In the genomic region with DNA sequence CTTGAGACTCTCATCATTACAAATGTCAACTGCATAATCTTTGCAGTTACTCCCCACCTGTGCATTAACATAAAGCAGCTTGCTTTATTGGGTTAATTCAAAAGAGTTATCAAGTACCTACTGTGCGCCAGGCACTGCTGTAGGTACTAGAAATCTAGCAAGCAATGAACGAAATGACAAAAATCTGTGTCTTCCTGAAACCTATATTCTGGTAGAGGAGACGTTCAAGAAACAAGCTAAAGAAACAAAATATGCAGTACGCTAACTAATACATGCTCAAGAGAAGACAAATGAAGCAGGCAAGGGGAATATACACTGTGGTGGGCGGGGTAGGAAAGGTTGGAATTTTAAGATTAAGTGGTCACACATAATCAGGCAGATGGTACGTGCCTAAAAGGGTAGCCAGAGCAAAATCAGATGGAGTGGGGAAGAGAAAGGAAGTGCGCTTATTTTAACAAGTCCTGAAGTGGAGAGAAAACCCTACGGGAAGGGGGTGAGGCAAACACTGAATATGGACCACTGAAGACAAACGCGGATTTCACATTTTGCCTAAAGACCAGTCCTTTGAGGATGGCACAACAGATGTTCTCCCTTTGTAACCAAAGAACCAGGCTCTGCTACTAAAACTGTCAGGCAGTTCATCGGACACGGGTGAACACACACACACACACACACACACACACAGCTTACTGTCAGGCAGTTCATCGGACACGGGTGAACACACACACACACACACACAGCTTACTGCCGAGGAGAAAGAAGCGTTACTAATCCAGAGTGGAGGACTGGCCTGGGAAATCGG, we compare ENCODE assay signal across 9 cellular contexts. TPM values are rescaled to one million over a fixed set of nuclear protein-coding genes. Genes with fewer than 3 reads are reported as not detected.
DNase-seq lines count a peak whose midpoint lies in the region; ATAC-seq and TF ChIP-seq lines count a peak whose summit lies in the region.
"Had no signal": no experiment of that assay in that cellular context is flagged by ENCODE, and none has a peak within 500 bp of the region (broad histone marks: within the 10 kb centered on the region; RNA-seq: fewer than 3 reads in every experiment).

No MANE protein-coding gene starts in this region.

- DNase-seq in activated CD4-positive, alpha-beta T cell treated with anti-CD3 and anti-CD28 coated beads, Interleukin-2, amount 10 ng/mL, durations not matched to agents 24 days and 14 days, result no peak
- DNase-seq in activated CD4-positive, alpha-beta T cell treated with anti-CD3 and anti-CD28 coated beads for 48 hours, result no peak
- DNase-seq in OCI-LY7 (ENCODE audit: low spot score), result no peak

- TF ChIP-seq CTCF in OCI-LY7 (conservative IDR thresholded peaks at IDR 0.05; ENCODE audit: low read length), result no peak
- TF ChIP-seq CTCF in parathyroid adenoma (IDR thresholded peaks at IDR 0.05), result no peak

- POLR2A ChIA-PET in OCI-LY7 (lab: Charles Lee), result interaction anchor here (1.2 to 1.4 kb wide), 2 partner anchors 13 to 15 kb away, joined by 3 to 4 read pairs; no protein-coding TSS in a partner anchor

- no TSS peak for BruUV-seq in OCI-LY7 (replicated peaks; lab: Mats Ljungman, UMichigan)

- H3K36me3 Mint-ChIP-seq in activated CD4-positive, alpha-beta T cell treated with anti-CD3 and anti-CD28 coated beads, Interleukin-2, amount 10 ng/mL, durations not matched to agents 24 days and 14 days (ENCODE audit: low read depth), result peaks cover 2% of the 10 kb centered on the region

- H3K36me3 ChIP-seq in OCI-LY7 (ENCODE audit: insufficient read depth, low read length) (no peaks in the 10 kb centered on the region), parathyroid adenoma (ENCODE audit: control insufficient read depth, insufficient read depth, low read length) (no peaks in the 10 kb centered on the region)

- no peaks in the 10 kb centered on the region for H3K79me2 ChIP-seq in OCI-LY7 (ENCODE audit: insufficient read depth, low read depth, low read length)
- no peaks in the 10 kb centered on the region for H3K79me2 ChIP-seq in parathyroid adenoma

- no peaks in the 10 kb centered on the region for H4K20me1 ChIP-seq in OCI-LY7 (ENCODE audit: insufficient read depth, low read length)

- peak; percentile 41 for ATAC-seq in esophagus mucosa
- no peak for ATAC-seq in HG03108 (IDR thresholded peaks at IDR 0.05; ENCODE audit: unreplicated experiment)
- ATAC-seq in GM21576 (IDR thresholded peaks at IDR 0.05; ENCODE audit: unreplicated experiment), result no peak
- ATAC-seq in GM21717 (IDR thresholded peaks at IDR 0.05; ENCODE audit: unreplicated experiment), result no peak

- H3K9me2 ChIP-seq in OCI-LY7 (ENCODE audit: insufficient read depth, low read length), result no peaks in the 10 kb centered on the region

- peaks cover 57% of the 10 kb centered on the region for H3K27me3 Mint-ChIP-seq in activated CD4-positive, alpha-beta T cell treated with anti-CD3 and anti-CD28 coated beads, Interleukin-2, amount 10 ng/mL, durations not matched to agents 24 days and 14 days

- peaks cover 6% of the 10 kb centered on the region for H3K4me1 Mint-ChIP-seq in activated CD4-positive, alpha-beta T cell treated with anti-CD3 and anti-CD28 coated beads, Interleukin-2, amount 10 ng/mL, durations not matched to agents 24 days and 14 days

- intact Hi-C loops in activated CD4-positive, alpha-beta T cell treated with anti-CD3 and anti-CD28 coated beads, Interleukin-2, amount 10 ng/mL, durations not matched to agents 24 days and 14 days (cut with micrococcal nuclease), result loop anchor here (10.0 kb wide), 1 partner anchor 158 kb away; a partner anchor contains a TSS
- intact Hi-C loops in OCI-LY7 (cut with micrococcal nuclease; ENCODE audit: unreplicated experiment), result loop anchor here (2.0 kb wide), 1 partner anchor 14 kb away; no protein-coding TSS in a partner anchor

- peak overlapping the region; percentile 64 for H3K27ac Mint-ChIP-seq in activated CD4-positive, alpha-beta T cell treated with anti-CD3 and anti-CD28 coated beads, Interleukin-2, amount 10 ng/mL, durations not matched to agents 24 days and 14 days

- no peaks in the 10 kb centered on the region for H3K9me3 ChIP-seq in OCI-LY7 (ENCODE audit: low read length)
- H3K9me3 ChIP-seq in parathyroid adenoma (ENCODE audit: control insufficient read depth, low read length), result no peaks in the 10 kb centered on the region

- CTCF ChIA-PET in OCI-LY7 (lab: Charles Lee; ENCODE audit: unreplicated experiment), result no interaction called here

- peaks cover 4% of the 10 kb centered on the region for H3K9me3 Mint-ChIP-seq in activated CD4-positive, alpha-beta T cell treated with anti-CD3 and anti-CD28 coated beads, Interleukin-2, amount 10 ng/mL, durations not matched to agents 24 days and 14 days

- H3K27me3 ChIP-seq in parathyroid adenoma (ENCODE audit: control insufficient read depth, insufficient read depth, low read length), result no peaks in the 10 kb centered on the region

- H2AFZ ChIP-seq in OCI-LY7 (ENCODE audit: low read length) (no peak overlapping the region), parathyroid adenoma (peak overlapping the region; percentile 82)

- H3K4me2 ChIP-seq in OCI-LY7 (ENCODE audit: low read length) (peak overlapping the region; percentile 12; the same call in 1 of the 2 replicates), parathyroid adenoma (ENCODE audit: low read length) (peak overlapping the region; percentile 75)

- no peak overlapping the region for H3K27ac ChIP-seq in OCI-LY7 (ENCODE audit: low read depth, low read length, poor library complexity, severe bottlenecking)
- peak overlapping the region; percentile 38 for H3K27ac ChIP-seq in parathyroid adenoma

- H3K4me3 ChIP-seq in OCI-LY7 (ENCODE audit: low read depth, low read length, poor library complexity, severe bottlenecking) (no peak overlapping the region), parathyroid adenoma (ENCODE audit: low read depth, low read length) (peak overlapping the region; percentile 49)

- H3K9ac ChIP-seq in parathyroid adenoma, result no peak overlapping the region

- H3K4me1 ChIP-seq in OCI-LY7 (ENCODE audit: insufficient read depth, low read length, poor library complexity, severe bottlenecking), result no peaks in the 10 kb centered on the region
- H3K4me1 ChIP-seq in parathyroid adenoma, result peaks cover 13% of the 10 kb centered on the region

- H3K4me3 Mint-ChIP-seq in activated CD4-positive, alpha-beta T cell treated with anti-CD3 and anti-CD28 coated beads, Interleukin-2, amount 10 ng/mL, durations not matched to agents 24 days and 14 days, result peak overlapping the region; percentile 53

RNA-seq across cellular contexts. Expression of a gene that starts 1.2 kb away (rescaled TPM):
- not detected in 2 replicates for total RNA-seq in activated CD4-positive, alpha-beta T cell treated with anti-CD3 and anti-CD28 coated beads, Interleukin-2, amount 10 ng/mL, durations not matched to agents 24 days and 14 days
- total RNA-seq in OCI-LY7 (2014; rRNA removed; shearing (Covaris generic)), result not detected in 2 replicates
- total RNA-seq in OCI-LY7 (2022) (not detected in 2 replicates), esophagus mucosa (0.04 TPM)
- total RNA-seq: activated CD8-positive, alpha-beta memory T cell treated with anti-CD3 and anti-CD28 coated beads for 36 hours had no signal

RNA-seq across cellular contexts. Expression of a gene that starts 50.7 kb away (rescaled TPM):
- total RNA-seq in activated CD4-positive, alpha-beta T cell treated with anti-CD3 and anti-CD28 coated beads, Interleukin-2, amount 10 ng/mL, durations not matched to agents 24 days and 14 days, result 15.2 and 15.6 TPM in 2 replicates
- total RNA-seq in OCI-LY7 (2014; rRNA removed; shearing (Covaris generic)), result 13.9 and 16.4 TPM in 2 replicates
- total RNA-seq in OCI-LY7 (2022) (19.0 and 19.5 TPM in 2 replicates), esophagus mucosa (5.5 TPM)
